Comparison of ENCODE assay signal across 9 cellular contexts in the genomic region with DNA sequence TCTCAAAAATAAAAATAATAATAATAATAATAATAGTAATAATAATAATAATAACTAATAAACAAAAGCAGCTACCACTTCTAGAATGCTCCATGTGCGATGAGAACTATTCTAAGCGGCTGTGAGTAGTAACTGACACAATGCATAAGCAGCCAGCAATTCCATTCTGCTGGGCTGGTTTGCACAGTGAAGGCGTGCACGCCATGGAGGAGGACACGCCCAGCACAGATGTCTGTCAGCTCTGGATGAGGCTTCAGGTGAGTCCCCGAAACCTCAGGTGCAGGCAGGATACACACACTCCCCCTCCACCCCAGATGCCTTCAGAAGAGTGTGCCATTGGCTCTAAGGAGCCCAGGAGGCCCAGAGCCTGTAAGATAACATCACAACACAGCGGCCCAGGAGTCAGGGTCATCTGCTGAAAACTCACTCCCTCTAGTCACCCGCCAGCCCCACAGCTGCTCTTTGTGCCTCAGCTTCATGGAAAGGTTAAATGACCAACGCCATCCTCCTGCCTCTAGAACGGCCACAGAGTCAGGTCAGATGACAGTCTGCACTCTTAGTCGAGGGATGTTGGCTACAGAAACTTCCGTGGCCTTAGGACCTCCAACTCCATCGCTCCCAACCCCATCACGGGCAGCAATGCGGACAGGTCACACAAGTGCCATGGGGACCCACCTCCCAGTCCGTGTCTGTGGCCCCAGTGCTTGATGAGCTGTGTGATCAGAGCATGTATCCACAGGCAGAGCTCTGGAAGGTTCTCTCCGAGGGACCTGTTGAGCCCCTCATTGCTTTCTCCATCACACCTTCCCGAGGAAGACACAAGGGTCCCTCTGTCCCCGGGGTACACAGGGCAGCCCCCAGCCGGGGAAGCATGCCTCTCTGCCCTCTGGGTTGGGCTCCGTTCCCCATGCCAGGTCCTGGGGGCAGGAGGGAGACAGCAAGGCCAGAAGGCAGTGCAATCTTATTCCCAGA.
DNase-seq lines count a peak whose midpoint lies in the region; ATAC-seq and TF ChIP-seq lines count a peak whose summit lies in the region.
"Had no signal": no experiment of that assay in that cellular context is flagged by ENCODE, and none has a peak within 500 bp of the region (broad histone marks: within the 10 kb centered on the region; RNA-seq: fewer than 3 reads in every experiment).

No MANE protein-coding gene starts in this region.

- H3K27ac ChIP-seq in ACC112 (ENCODE audit: low read depth, low read length) (peak overlapping the region; percentile 70; the same call in 1 of the 2 replicates), WERI-Rb-1 (peak overlapping the region; percentile 75), ovary (peak overlapping the region; percentile 98)

- no peak overlapping the region for H2AFZ ChIP-seq in ACC112 (ENCODE audit: low read length, unreplicated experiment)

- no peak for TF ChIP-seq POLR2A in ovary (IDR thresholded peaks at IDR 0.05)

- ATAC-seq in GM18873 (IDR thresholded peaks at IDR 0.05; ENCODE audit: low FRiP score, unreplicated experiment): no peak

- H3K9me3 ChIP-seq in WERI-Rb-1 (ENCODE audit: severe bottlenecking): no peaks in the 10 kb centered on the region
- no peaks in the 10 kb centered on the region for H3K9me3 ChIP-seq in ovary

- H3K4me1 ChIP-seq in ACC112 (ENCODE audit: control insufficient read depth, insufficient read depth, low read length, unreplicated experiment): peaks cover 33% of the 10 kb centered on the region
- H3K4me1 ChIP-seq in ovary (ENCODE audit: insufficient read depth): peaks cover 66% of the 10 kb centered on the region

- H3K4me3 ChIP-seq in ACC112 (ENCODE audit: low read depth, low read length) (no peak overlapping the region; the same call in 1 of the 2 replicates), WERI-Rb-1 (ENCODE audit: low read depth, low read length) (no peak overlapping the region), fibroblast of mammary gland (ENCODE audit: control insufficient read depth, low read depth, low read length) (peak overlapping the region; percentile 7), ovary (peak overlapping the region; percentile 12)
- H3K4me3 ChIP-seq: MG63 had no signal

- no peak for TF ChIP-seq EP300 in ovary (IDR thresholded peaks at IDR 0.05)

- H3K36me3 ChIP-seq in ACC112 (ENCODE audit: insufficient read depth, low read length): no peaks in the 10 kb centered on the region
- peaks cover 19% of the 10 kb centered on the region for H3K36me3 ChIP-seq in WERI-Rb-1
- no peaks in the 10 kb centered on the region for H3K36me3 ChIP-seq in ovary

- TF ChIP-seq CTCF in WERI-Rb-1 (IDR thresholded peaks at IDR 0.05; ENCODE audit: low read depth, low read length) (no peak), fibroblast of mammary gland (conservative IDR thresholded peaks at IDR 0.05; ENCODE audit: control insufficient read depth, insufficient read depth, low read depth, low read length) (no peak), ovary (IDR thresholded peaks at IDR 0.05) (no peak)

- H3K79me2 ChIP-seq in ACC112 (ENCODE audit: control insufficient read depth, insufficient read depth, low read length, unreplicated experiment): peaks cover 82% of the 10 kb centered on the region

- intact Hi-C loops in ovary (cut with DNase I): loop anchor here in 3 of 4 donors (10.0 kb wide), 4 partner anchors 62 to 522 kb away; no protein-coding TSS in a partner anchor

- H3K27me3 ChIP-seq in ACC112 (ENCODE audit: insufficient read depth, low read length) (no peaks in the 10 kb centered on the region), WERI-Rb-1 (ENCODE audit: insufficient read depth, low read depth, severe bottlenecking) (no peaks in the 10 kb centered on the region), ovary (no peaks in the 10 kb centered on the region)
- H3K27me3 ChIP-seq: MG63 had no signal

- DNase-seq in WERI-Rb-1 (no peak), fibroblast of mammary gland (ENCODE audit: low read depth) (no peak), ovary (peak in 4 of 5 donors; percentile 44 to 62 (median 55)), kidney glomerular epithelial cell (lab: John Stamatoyannopoulos, UW) (no peak)
- no peak for DNase-seq in activated naive CD4-positive, alpha-beta T cell treated with Interleukin-2 at 50 U/mL for 16 hours
- no peak for DNase-seq in stimulated activated CD4-positive, alpha-beta T cell treated with anti-CD3 and anti-CD28 coated beads, Interleukin-2, amount 100 ng/mL, for 24 hours

- 67 to 68% (median 67%) methylated on average over 21 of the region's 21 CpGs for WGBS in ovary, 3 donors

Comparison
In these comparisons a context has a peak if more than half of its experiments do, and no peak if none do; other contexts are left out.
1. H3K4me3 ChIP-seq: peak in fibroblast of mammary gland (single experiment) and ovary (single experiment); none in ACC112 (single experiment) and WERI-Rb-1 (single experiment).
2. DNase-seq: peak in ovary (4 of 5); none in WERI-Rb-1 (single experiment), fibroblast of mammary gland (single experiment), activated naive CD4-positive, alpha-beta T cell treated with Interleukin-2 at 50 U/mL for 16 hours (single experiment), stimulated activated CD4-positive, alpha-beta T cell treated with anti-CD3 and anti-CD28 coated beads, Interleukin-2, amount 100 ng/mL, for 24 hours (0 of 2) and kidney glomerular epithelial cell (single experiment).
3. Peak in every context shown above with its lines, with median percentiles within 50 percentile points of each other: H3K27ac ChIP-seq.